ENCODE assay signal across 15 cellular contexts in genomic region chr5:158754018-158754514, GRCh38.
DNase-seq lines count a peak whose midpoint lies in the region; TF ChIP-seq lines count a peak whose summit lies in the region.
"Had no signal": no experiment of that assay in that cellular context is flagged by ENCODE, and none has a peak within 500 bp of the region (broad histone marks: within the 10 kb centered on the region; RNA-seq: fewer than 3 reads in every experiment).

No MANE protein-coding gene starts in this region.

- H3K27ac Mint-ChIP-seq in Caco-2 (ENCODE audit: unreplicated experiment): no peak overlapping the region
- H3K27ac Mint-ChIP-seq: activated naive CD8-positive, alpha-beta T cell treated with anti-CD3 and anti-CD28 coated beads, Interleukin-2, amount 10 ng/mL, durations not matched to agents 7 days and 5 days had no signal

- H3K36me3 Mint-ChIP-seq in Caco-2 (ENCODE audit: insufficient read depth, unreplicated experiment): no peaks in the 10 kb centered on the region
- H3K36me3 Mint-ChIP-seq: activated naive CD8-positive, alpha-beta T cell treated with anti-CD3 and anti-CD28 coated beads, Interleukin-2, amount 10 ng/mL, durations not matched to agents 7 days and 5 days had no signal

- intact Hi-C loops in ascending aorta (cut with DNase I): no loop called here
- intact Hi-C loops in Caco-2 (cut with micrococcal nuclease; ENCODE audit: unreplicated experiment): no loop called here

- no peaks in the 10 kb centered on the region for H3K27me3 ChIP-seq in ascending aorta
- no peaks in the 10 kb centered on the region for H3K27me3 ChIP-seq in kidney epithelial cell (ENCODE audit: control insufficient read depth, insufficient read depth, low read length)
- no peaks in the 10 kb centered on the region for H3K27me3 ChIP-seq in Caco-2 (replicated peaks; ENCODE audit: control insufficient read depth, insufficient read depth, low read length)
- H3K27me3 ChIP-seq: testis had no signal

- H3K9me3 Mint-ChIP-seq in Caco-2 (ENCODE audit: unreplicated experiment): no peaks in the 10 kb centered on the region
- H3K9me3 Mint-ChIP-seq: activated naive CD8-positive, alpha-beta T cell treated with anti-CD3 and anti-CD28 coated beads, Interleukin-2, amount 10 ng/mL, durations not matched to agents 7 days and 5 days; nephron had no signal

- BruUV-seq in Caco-2 (replicated peaks; lab: Mats Ljungman, UMichigan): no TSS peak

- DNase-seq in H4 (ENCODE audit: low spot score) (peak; percentile 47), ascending aorta (ENCODE audit: low spot score in 2 of 2) (no peak), kidney epithelial cell (ENCODE audit: low read depth) (peak; percentile 12), T-helper 2 cell (no peak), C1 segment of cervical spinal cord (lab: John Stamatoyannopoulos, UW) (no peak), GM19238 (ENCODE audit: insufficient read length, low spot score) (no peak), Caco-2 (no peak)
- DNase-seq: activated naive CD8-positive, alpha-beta T cell treated with anti-CD3 and anti-CD28 coated beads, Interleukin-2, amount 10 ng/mL, durations not matched to agents 7 days and 5 days; GOT3; NCI-H1417 treated with DMSO at 0.1 percent for 48 hours; NCI-H774; Right ventricle myocardium superior; testis had no signal

- TF ChIP-seq CTCF in ascending aorta (IDR thresholded peaks at IDR 0.05): no peak
- TF ChIP-seq CTCF in kidney epithelial cell (IDR thresholded peaks at IDR 0.05; ENCODE audit: insufficient read depth, low read length, poor library complexity, severe bottlenecking): no peak
- no peak for TF ChIP-seq CTCF in Caco-2 (IDR thresholded peaks at IDR 0.05; ENCODE audit: insufficient read depth in 1 of 2, low read depth in 1 of 2, low read length in 1 of 2, severe bottlenecking in 1 of 2, unreplicated experiment in 1 of 2)

- H3K4me3 ChIP-seq in ascending aorta (no peak overlapping the region), kidney epithelial cell (ENCODE audit: low read depth, low read length) (no peak overlapping the region), Caco-2 (ENCODE audit: low read depth, low read length) (no peak overlapping the region)
- H3K4me3 ChIP-seq: skin epidermis, testis had no signal

- CTCF ChIA-PET in Caco-2 (lab: Charles Lee): no interaction called here

- peaks cover 16% of the 10 kb centered on the region for H3K27me3 Mint-ChIP-seq in Caco-2 (ENCODE audit: insufficient read depth, unreplicated experiment)

- POLR2A ChIA-PET in Caco-2 (lab: Charles Lee): no interaction called here

- H3K36me3 ChIP-seq in ascending aorta (no peaks in the 10 kb centered on the region), kidney epithelial cell (ENCODE audit: control insufficient read depth, insufficient read depth, low read length) (no peaks in the 10 kb centered on the region), Caco-2 (ENCODE audit: control insufficient read depth, insufficient read depth, low read length) (no peaks in the 10 kb centered on the region)

- H3K27ac ChIP-seq in ascending aorta: peak overlapping the region; percentile 9 to 35
- H3K27ac ChIP-seq: testis had no signal

- H3K4me1 ChIP-seq in ascending aorta: peaks cover 2 to 33% of the 10 kb centered on the region in 2 donors
- no peaks in the 10 kb centered on the region for H3K4me1 ChIP-seq in Caco-2
- H3K4me1 ChIP-seq: testis had no signal

- no peak overlapping the region for H3K4me3 Mint-ChIP-seq in Caco-2 (ENCODE audit: unreplicated experiment)
- H3K4me3 Mint-ChIP-seq: activated naive CD8-positive, alpha-beta T cell treated with anti-CD3 and anti-CD28 coated beads, Interleukin-2, amount 10 ng/mL, durations not matched to agents 7 days and 5 days; nephron had no signal

- H3K9me3 ChIP-seq in ascending aorta (no peaks in the 10 kb centered on the region), Caco-2 (no peaks in the 10 kb centered on the region)
- H3K9me3 ChIP-seq: testis had no signal

- H3K4me1 Mint-ChIP-seq in Caco-2 (ENCODE audit: low read depth, unreplicated experiment): no peaks in the 10 kb centered on the region

Comparison
In these comparisons a context has a peak if more than half of its experiments do, and no peak if none do; other contexts are left out.
1. DNase-seq: peak in H4 (single experiment) and kidney epithelial cell (single experiment); none in ascending aorta (0 of 2), T-helper 2 cell (0 of 5), C1 segment of cervical spinal cord (0 of 14), GM19238 (single experiment) and Caco-2 (0 of 2).